4 cellular contexts compared by ENCODE assay signal in the genomic region with DNA sequence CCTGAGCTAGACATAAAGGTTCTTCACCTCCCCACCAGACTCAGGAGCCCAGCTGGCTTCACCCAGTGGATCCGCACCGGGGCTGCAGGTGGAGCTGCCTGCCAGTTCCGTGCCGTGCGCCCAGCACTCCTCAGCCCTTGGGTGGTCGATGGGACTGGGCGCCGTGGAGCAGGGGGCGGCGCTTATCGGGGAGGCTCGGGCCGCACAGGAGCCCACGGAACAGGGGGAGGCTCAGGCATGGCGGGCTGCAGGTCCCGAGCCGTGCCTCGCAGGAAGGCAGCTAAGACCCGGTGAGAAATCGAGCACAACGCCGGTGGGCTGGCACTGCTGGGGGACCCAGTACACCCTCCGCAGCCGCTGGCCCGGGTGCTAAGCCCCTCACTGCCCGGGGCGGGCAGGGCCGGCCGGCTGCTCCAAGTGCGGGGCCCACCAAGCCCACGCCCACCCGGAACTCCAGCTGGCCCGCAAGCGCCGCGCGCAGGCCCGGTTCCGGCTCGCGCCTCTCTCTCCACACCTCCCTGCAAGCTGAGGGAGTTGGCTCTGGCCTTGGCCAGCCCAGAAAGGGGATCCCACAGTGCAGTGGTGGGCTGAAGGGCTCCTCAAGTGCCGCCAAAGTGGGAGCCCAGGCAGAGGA. TPM values are rescaled to one million over a fixed set of nuclear protein-coding genes. Genes with fewer than 3 reads are reported as not detected.
"Had no signal": no experiment of that assay in that cellular context is flagged by ENCODE, and none has a peak within 500 bp of the region (broad histone marks: within the 10 kb centered on the region; RNA-seq: fewer than 3 reads in every experiment).

No MANE protein-coding gene starts in this region.

RNA-seq across cellular contexts. Expression of gene CYP2J2, which starts 43.1 kb away (rescaled TPM):
- total RNA-seq: natural killer cell treated with Interleukin-12 subunit alpha and Interleukin-12 subunit beta and Interleukin-15 and Interleukin-18, amount 100 ng/mL, for 72 hours; osteoblast; posterior vena cava had no signal
- polyA plus RNA-seq: neural cell had no signal
